In genomic region chr3:105837143-105837740, GRCh38 we compare ENCODE assay signal across 8 cellular contexts. TPM values are rescaled to one million over a fixed set of nuclear protein-coding genes. Genes with fewer than 3 reads are reported as not detected.
DNase-seq lines count a peak whose midpoint lies in the region; ATAC-seq and TF ChIP-seq lines count a peak whose summit lies in the region.

No MANE protein-coding gene starts in this region.

- H3K4me3 ChIP-seq in endodermal cell (ENCODE audit: low read length) = no peak overlapping the region

- H3K27me3 ChIP-seq in endodermal cell (ENCODE audit: control insufficient read depth, insufficient read depth, low read length, poor library complexity, severe bottlenecking) = no peaks in the 10 kb centered on the region

- H3K36me3 Mint-ChIP-seq in endodermal cell (ENCODE audit: low read depth) (peaks cover 22% of the 10 kb centered on the region), type B pancreatic cell (peaks cover 47% of the 10 kb centered on the region)

- peaks cover 39% of the 10 kb centered on the region for H3K4me1 Mint-ChIP-seq in endodermal cell
- peaks cover 12% of the 10 kb centered on the region for H3K4me1 Mint-ChIP-seq in type B pancreatic cell (ENCODE audit: unreplicated experiment)

- peak; percentile 52 for DNase-seq in GM13977 (ENCODE audit: low spot score)
- DNase-seq in endodermal cell = no peak
- DNase-seq in NCI-H1417 treated with DMSO at 0.1 percent for 48 hours (lab: John Stamatoyannopoulos, UW) = no peak
- no peak for DNase-seq in type B pancreatic cell (ENCODE audit: extremely low spot score, unreplicated experiment)
- no peak for DNase-seq in effector CD4-positive, alpha-beta T cell
- no peak for DNase-seq in RWPE1 (ENCODE audit: low spot score)

- H3K27ac ChIP-seq in endodermal cell (ENCODE audit: low read depth, low read length) (peak overlapping the region; percentile 6), RWPE1 (no peak overlapping the region)

- TF ChIP-seq CTCF in GM13977 (IDR thresholded peaks at IDR 0.05; ENCODE audit: extremely low read depth, insufficient read depth, missing control alignments) (no peak), endodermal cell (conservative IDR thresholded peaks at IDR 0.05) (no peak), type B pancreatic cell (conservative IDR thresholded peaks at IDR 0.05) (no peak), RWPE1 (conservative IDR thresholded peaks at IDR 0.05; ENCODE audit: low read depth) (no peak)

- no peak overlapping the region for H3K4me3 Mint-ChIP-seq in endodermal cell
- H3K4me3 Mint-ChIP-seq in type B pancreatic cell = no peak overlapping the region

- H3K27me3 Mint-ChIP-seq in endodermal cell (ENCODE audit: insufficient read depth) = no peaks in the 10 kb centered on the region
- H3K27me3 Mint-ChIP-seq in type B pancreatic cell = no peaks in the 10 kb centered on the region

- H3K36me3 ChIP-seq in endodermal cell (ENCODE audit: control insufficient read depth, insufficient read depth, low read length) = no peaks in the 10 kb centered on the region

- CTCF ChIA-PET in RWPE1 (lab: Yijun Ruan, JAX) = interaction anchor here (0.6 to 0.7 kb wide), 4 partner anchors 16 to 47 kb away, joined by 3 to 6 read pairs (median 4); no protein-coding TSS in a partner anchor

- H3K9ac ChIP-seq in endodermal cell (ENCODE audit: extremely low read depth, low read length, poor library complexity, severe bottlenecking) = no peak overlapping the region

- H3K9me3 ChIP-seq in endodermal cell (ENCODE audit: control insufficient read depth, low read length) = peaks cover 6% of the 10 kb centered on the region

- WGBS in endodermal cell (ENCODE audit: insufficient coverage in 1 of 2, insufficient read length in 1 of 2), 2 experiments = 83 to 96% methylated on average over 1 to 5 of the region's 5 CpGs

- in situ Hi-C loops in GM13977 (cut with MboI; ENCODE audit: low pct_unique_long_range_greater_than_20kb, low sequenced_read_pairs, unreplicated experiment) = no loop called here

- no peaks in the 10 kb centered on the region for H3K9me3 Mint-ChIP-seq in endodermal cell
- H3K9me3 Mint-ChIP-seq in type B pancreatic cell = no peaks in the 10 kb centered on the region

- POLR2A ChIA-PET in RWPE1 (lab: Yijun Ruan, JAX; ENCODE audit: low non-redundant PET) = no interaction called here

- H3K27ac Mint-ChIP-seq in endodermal cell (no peak overlapping the region), type B pancreatic cell (no peak overlapping the region)

- H3K4me1 ChIP-seq in endodermal cell (ENCODE audit: control insufficient read depth, insufficient read depth, low read length) = peaks cover 5% of the 10 kb centered on the region

- peak; percentile 89 for ATAC-seq in GM21390 (IDR thresholded peaks at IDR 0.05; ENCODE audit: unreplicated experiment)
- ATAC-seq in HG03565 (IDR thresholded peaks at IDR 0.05; ENCODE audit: unreplicated experiment) = peak; percentile 90

RNA-seq across cellular contexts. Expression of gene CBLB, which starts 31.6 kb away (rescaled TPM):
- total RNA-seq in endodermal cell = 10 to 100 TPM; 45.4 to 60.5 TPM
- polyA plus RNA-seq in endodermal cell (2013, experiment 1 of 2) = 41.8 TPM
- polyA plus RNA-seq in endodermal cell (2013, experiment 2 of 2) = 41.5 TPM
- 50.6 and 57.0 TPM in 2 replicates for total RNA-seq in type B pancreatic cell (ENCODE audit: low replicate concordance)
